ENCODE assay signal across 8 cellular contexts in the genomic region with DNA sequence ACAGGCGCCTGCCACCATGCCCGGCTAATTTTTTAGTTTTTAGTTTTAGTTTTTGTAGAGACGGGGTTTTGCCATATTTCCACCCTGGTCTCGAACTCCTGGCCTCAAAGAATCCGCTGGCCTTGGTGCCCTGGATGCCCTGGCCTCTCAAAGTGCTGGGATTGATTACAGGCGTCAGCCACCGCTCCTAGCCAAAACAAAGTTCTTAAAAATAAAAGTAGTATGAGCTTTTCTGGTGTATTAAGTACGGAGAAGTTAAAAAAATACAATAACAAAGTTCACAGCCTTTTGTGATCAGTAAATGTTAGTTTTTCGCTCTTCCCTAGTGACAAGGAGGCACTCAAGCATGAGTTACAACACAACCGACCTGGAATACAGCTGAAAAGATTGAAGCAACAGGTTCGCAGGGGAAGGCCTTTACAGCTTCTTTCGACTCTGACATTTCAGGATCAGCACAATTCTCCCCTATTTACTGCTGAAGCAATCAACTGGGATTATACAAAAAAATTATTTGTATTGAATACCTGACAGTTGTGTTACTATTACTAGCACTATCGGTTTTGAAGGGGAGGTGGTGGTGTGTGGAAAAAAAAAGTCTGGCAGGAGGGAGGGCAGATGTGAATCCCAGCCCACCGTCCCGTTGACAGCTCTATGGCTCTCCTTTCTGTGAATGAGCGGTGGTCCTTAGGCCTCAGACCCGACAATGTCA. TPM values are rescaled to one million over a fixed set of nuclear protein-coding genes. Genes with fewer than 3 reads are reported as not detected.
DNase-seq lines count a peak whose midpoint lies in the region; ATAC-seq and TF ChIP-seq lines count a peak whose summit lies in the region.

No MANE protein-coding gene starts in this region.

- H3K27ac ChIP-seq in lower lobe of right lung (peak overlapping the region; percentile 89), uterus (peak overlapping the region; percentile 93)

- CTCF ChIA-PET in GM10248 (lab: Yijun Ruan, JAX): interaction anchor here (0.7 to 9.0 kb wide), 39 partner anchors 9 to 856 kb away, joined by 3 to 165 read pairs (median 5); a partner anchor contains a TSS

- H3K27me3 ChIP-seq in lower lobe of right lung (ENCODE audit: low read depth) (no peaks in the 10 kb centered on the region), uterus (no peaks in the 10 kb centered on the region)

- H3K4me3 ChIP-seq in lower lobe of right lung (peak overlapping the region; percentile 95), uterus (peak overlapping the region; percentile 43 to 56)

- no peaks in the 10 kb centered on the region for H3K36me3 ChIP-seq in lower lobe of right lung
- no peaks in the 10 kb centered on the region for H3K36me3 ChIP-seq in uterus

- H3K4me1 ChIP-seq in lower lobe of right lung (peaks cover 7% of the 10 kb centered on the region), uterus (no peaks in the 10 kb centered on the region)

- TF ChIP-seq POLR2A in uterus (IDR thresholded peaks at IDR 0.05): no peak

- H3K4me1 Mint-ChIP-seq in brain: peaks cover 25% of the 10 kb centered on the region

- peak overlapping the region; percentile 93 to 98 (median 96) for H3K27ac Mint-ChIP-seq in brain

- H3K27me3 Mint-ChIP-seq in brain: peaks cover 3% of the 10 kb centered on the region

- peaks cover 0 to 6% (median 0%) of the 10 kb centered on the region in 5 experiments for H3K9me3 Mint-ChIP-seq in brain

- intact Hi-C loops in lower lobe of right lung (cut with DNase I) (no loop called here), uterus (cut with DNase I; ENCODE audit: low total_unique reads) (no loop called here)

- peak in 1 of 2 donors; percentile 27 for ATAC-seq in lower lobe of right lung

- peaks cover 11% of the 10 kb centered on the region for H3K36me3 Mint-ChIP-seq in brain

- POLR2A ChIA-PET in GM10248 (lab: Yijun Ruan, JAX): interaction anchor here (0.7 to 1.5 kb wide), 7 partner anchors 12 to 733 kb away, joined by 3 to 6 read pairs (median 3); a partner anchor contains a TSS

- peak overlapping the region; percentile 86 to 92 (median 90) for H3K4me3 Mint-ChIP-seq in brain

- TF ChIP-seq CTCF in brain (conservative IDR thresholded peaks at IDR 0.05) (no peak), lower lobe of right lung (IDR thresholded peaks at IDR 0.05) (no peak), uterus (IDR thresholded peaks at IDR 0.05) (no peak), GM10248 (IDR thresholded peaks at IDR 0.05; ENCODE audit: control extremely low read depth, extremely low read depth, low read depth, missing control alignments) (no peak)

- no peaks in the 10 kb centered on the region for H3K9me3 ChIP-seq in lower lobe of right lung
- H3K9me3 ChIP-seq in uterus: no peaks in the 10 kb centered on the region

- DNase-seq in AML-193 (lab: John Stamatoyannopoulos, UW) (peak; percentile 38 to 49), HuH-7.5 (ENCODE audit: low spot score) (peak; percentile 32), lower lobe of right lung (no peak), uterus (no peak), NCI-H187 treated with DMSO at 0.1 percent for 48 hours (lab: John Stamatoyannopoulos, UW) (no peak), GM10248 (ENCODE audit: extremely low spot score) (no peak)
- DNase-seq in stimulated activated CD4-positive, alpha-beta T cell treated with anti-CD3 and anti-CD28 coated beads, Interleukin-4, amount 100 ng/mL, for 24 hours: no peak

RNA-seq across cellular contexts. Expression of a gene that starts 0.9 kb away (rescaled TPM):
- polyA plus RNA-seq in brain (ENCODE audit: insufficient read depth, low read depth, low replicate concordance): 16.3 TPM
- total RNA-seq in lower lobe of right lung: 31.5 TPM
- 10 to 100 TPM; 34.1 to 50.7 (median 36.3) TPM for total RNA-seq in uterus

Comparison
In these comparisons a context has a peak if more than half of its experiments do, and no peak if none do; other contexts are left out.
1. DNase-seq: peak in AML-193 (2 of 2) and HuH-7.5 (single experiment); none in lower lobe of right lung (single experiment), uterus (0 of 2), stimulated activated CD4-positive, alpha-beta T cell treated with anti-CD3 and anti-CD28 coated beads, Interleukin-4, amount 100 ng/mL, for 24 hours (single experiment), NCI-H187 treated with DMSO at 0.1 percent for 48 hours (single experiment) and GM10248 (single experiment).